In genomic region chr15:73952171-73952912, GRCh38 we compare ENCODE assay signal across 13 cellular contexts. TPM values are rescaled to one million over a fixed set of nuclear protein-coding genes. Genes with fewer than 3 reads are reported as not detected.
DNase-seq lines count a peak whose midpoint lies in the region; ATAC-seq and TF ChIP-seq lines count a peak whose summit lies in the region.
"Had no signal": no experiment of that assay in that cellular context is flagged by ENCODE, and none has a peak within 500 bp of the region (broad histone marks: within the 10 kb centered on the region; RNA-seq: fewer than 3 reads in every experiment).

No MANE protein-coding gene starts in this region.

- WGBS in heart right ventricle, 2 donors = 78 to 84% methylated on average over 21 of the region's 21 CpGs
- 78% methylated on average over 21 of the region's 21 CpGs for WGBS in urinary bladder

- H3K4me1 Mint-ChIP-seq in activated T-cell treated with anti-CD3 and anti-CD28 coated beads, Interleukin-2, amount 50 U/mL, for 4 hours (ENCODE audit: low read depth) = peaks cover 8% of the 10 kb centered on the region

- H3K27ac ChIP-seq in heart right ventricle (peak overlapping the region; percentile 87 to 97 (median 92)), parathyroid adenoma (peak overlapping the region; percentile 78), urinary bladder (ENCODE audit: low read depth) (peak overlapping the region; percentile 96)

- no peaks in the 10 kb centered on the region for H3K79me2 ChIP-seq in parathyroid adenoma

- H3K27me3 ChIP-seq in heart right ventricle = no peaks in the 10 kb centered on the region
- H3K27me3 ChIP-seq in parathyroid adenoma (ENCODE audit: control insufficient read depth, insufficient read depth, low read length) = no peaks in the 10 kb centered on the region

- no peaks in the 10 kb centered on the region for H3K36me3 Mint-ChIP-seq in activated T-cell treated with anti-CD3 and anti-CD28 coated beads, Interleukin-2, amount 50 U/mL, for 4 hours (ENCODE audit: insufficient read depth)

- intact Hi-C loops in cardiac septum (cut with DNase I) = no loop called here
- intact Hi-C loops in left cardiac atrium (cut with DNase I) = no loop called here
- intact Hi-C loops in heart right ventricle (cut with DNase I) = no loop called here

- peaks cover 15 to 57% (median 43%) of the 10 kb centered on the region in 9 donors for H3K4me1 ChIP-seq in heart right ventricle
- H3K4me1 ChIP-seq in parathyroid adenoma = no peaks in the 10 kb centered on the region
- no peaks in the 10 kb centered on the region for H3K4me1 ChIP-seq in urinary bladder (ENCODE audit: insufficient read depth)

- H3K4me3 Mint-ChIP-seq in activated T-cell treated with anti-CD3 and anti-CD28 coated beads, Interleukin-2, amount 50 U/mL, for 4 hours = no peak overlapping the region

- no peak for ATAC-seq in left cardiac atrium
- no peak for ATAC-seq in heart right ventricle
- ATAC-seq in activated T-cell treated with anti-CD3 and anti-CD28 coated beads, Interleukin-2, amount 50 U/mL, for 4 hours = no peak
- ATAC-seq: activated CD4-positive, CD25-positive, alpha-beta regulatory T cell treated with anti-CD3 and anti-CD28 coated beads, Interleukin-2, amount 50 U/mL, for 24 hours had no signal

- TF ChIP-seq CTCF in heart right ventricle (IDR thresholded peaks at IDR 0.05) (no peak), parathyroid adenoma (IDR thresholded peaks at IDR 0.05) (no peak)

- no peaks in the 10 kb centered on the region for H3K27me3 Mint-ChIP-seq in activated T-cell treated with anti-CD3 and anti-CD28 coated beads, Interleukin-2, amount 50 U/mL, for 4 hours (ENCODE audit: low read depth)

- H3K4me2 ChIP-seq in parathyroid adenoma (ENCODE audit: low read length) = no peak overlapping the region

- H3K9ac ChIP-seq in parathyroid adenoma = no peak overlapping the region

- H3K9me3 Mint-ChIP-seq in activated T-cell treated with anti-CD3 and anti-CD28 coated beads, Interleukin-2, amount 50 U/mL, for 4 hours = no peaks in the 10 kb centered on the region

- peak; percentile 49 for DNase-seq in cardiac septum (ENCODE audit: low spot score)
- no peak for DNase-seq in left cardiac atrium
- DNase-seq in heart right ventricle = no peak
- no peak for DNase-seq in activated T-cell treated with anti-CD3 and anti-CD28 coated beads, Interleukin-2, amount 50 U/mL, for 4 hours
- DNase-seq in Kasumi-1 (lab: John Stamatoyannopoulos, UW) = no peak
- DNase-seq in nucleus accumbens (lab: John Stamatoyannopoulos, UW) = no peak
- DNase-seq: cortex of kidney, NCI-H446, SHP77 treated with DMSO at 0.1 percent for 48 hours had no signal

- H3K9me3 ChIP-seq in heart right ventricle (no peaks in the 10 kb centered on the region), parathyroid adenoma (ENCODE audit: control insufficient read depth, low read length) (no peaks in the 10 kb centered on the region)

- H3K4me3 ChIP-seq in heart right ventricle (no peak overlapping the region), parathyroid adenoma (ENCODE audit: low read depth, low read length) (no peak overlapping the region), urinary bladder (ENCODE audit: low read depth, low read length) (no peak overlapping the region)
- H3K4me3 ChIP-seq: GM12878 had no signal

- H3K36me3 ChIP-seq in heart right ventricle (peaks cover 0 to 33% (median 14%) of the 10 kb centered on the region in 9 donors), parathyroid adenoma (ENCODE audit: control insufficient read depth, insufficient read depth, low read length) (no peaks in the 10 kb centered on the region), urinary bladder (ENCODE audit: insufficient read depth) (no peaks in the 10 kb centered on the region)

- H2AFZ ChIP-seq in parathyroid adenoma = no peak overlapping the region

RNA-seq across cellular contexts. Expression of gene LOXL1, which starts 26.1 kb away (rescaled TPM):
- total RNA-seq in cardiac septum (29.1 TPM), left cardiac atrium (10 to 100 TPM; 12.0 to 31.5 TPM), heart right ventricle (10 to 100 TPM; 11.2 to 60.2 (median 26.3) TPM), urinary bladder (56.2 TPM)
- polyA plus RNA-seq in heart right ventricle (10 to 100 TPM; 41.4 to 66.6 TPM), urinary bladder (57.9 TPM)
- total RNA-seq in activated T-cell treated with anti-CD3 and anti-CD28 coated beads, Interleukin-2, amount 50 U/mL, for 4 hours = 1 to 10 TPM in 1 of 3 donors, under 1 TPM in 2; 0.65 to 1.2 (median 0.81) TPM

RNA-seq across cellular contexts. Expression of gene STOML1, which starts 39.8 kb away (rescaled TPM):
- total RNA-seq in cardiac septum (32.1 TPM), left cardiac atrium (10 to 100 TPM; 20.3 to 21.1 TPM), heart right ventricle (10 to 100 TPM; 21.1 to 38.4 (median 27.2) TPM), urinary bladder (8.4 TPM)
- polyA plus RNA-seq in heart right ventricle (10 to 100 TPM; 33.1 to 35.0 TPM), urinary bladder (25.5 TPM)
- 10 to 100 TPM; 14.6 to 17.9 (median 16.4) TPM for total RNA-seq in activated T-cell treated with anti-CD3 and anti-CD28 coated beads, Interleukin-2, amount 50 U/mL, for 4 hours

RNA-seq across cellular contexts. Expression of gene PML, which starts 42.2 kb away (rescaled TPM):
- total RNA-seq in cardiac septum (24.6 TPM), left cardiac atrium (10 to 100 TPM; 23.4 to 38.7 TPM), heart right ventricle (10 to 100 TPM; 17.9 to 50.1 (median 22.5) TPM), urinary bladder (22.3 TPM)
- polyA plus RNA-seq in heart right ventricle (10 to 100 TPM; 18.4 to 32.0 TPM), urinary bladder (36.5 TPM)
- total RNA-seq in activated T-cell treated with anti-CD3 and anti-CD28 coated beads, Interleukin-2, amount 50 U/mL, for 4 hours = 10 to 100 TPM; 34.9 to 39.1 (median 34.9) TPM

Comparison
In these comparisons a context has a peak if more than half of its experiments do, and no peak if none do; other contexts are left out.
1. RNA of gene LOXL1, which starts 26.1 kb away (total RNA-seq): 56.2 TPM in urinary bladder (single experiment), 12.0 to 31.5 TPM in left cardiac atrium, 29.1 TPM in cardiac septum (single experiment) and 11.2 to 60.2 TPM in heart right ventricle; 0.65 to 1.2 TPM in activated T-cell treated with anti-CD3 and anti-CD28 coated beads, Interleukin-2, amount 50 U/mL, for 4 hours; every median in the first group is over 4 times any median in the second.
2. Peak in every context shown above with its lines, with median percentiles within 50 percentile points of each other: H3K27ac ChIP-seq.